In the genomic region with DNA sequence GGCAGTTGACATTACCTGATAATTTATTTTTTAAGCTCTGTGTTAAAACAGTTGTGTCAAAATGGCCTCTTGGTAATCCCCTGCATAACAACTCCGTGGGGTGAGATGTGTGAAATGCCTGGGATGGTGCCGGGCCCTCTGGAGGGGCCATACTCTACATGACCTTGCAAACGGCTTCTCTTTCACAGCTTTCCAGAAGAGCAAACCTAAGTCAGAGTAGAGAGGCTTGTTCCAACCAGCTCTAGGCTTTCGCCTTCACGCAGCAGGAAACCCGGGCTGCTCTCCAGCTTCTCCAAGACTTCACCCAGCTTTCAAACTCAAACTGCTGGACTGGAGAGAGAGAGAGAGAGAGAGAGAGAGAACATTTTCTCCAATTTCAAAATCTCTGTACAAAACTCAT, we compare ENCODE assay signal across 12 cellular contexts.
DNase-seq lines count a peak whose midpoint lies in the region; ATAC-seq, FAIRE-seq and TF ChIP-seq lines count a peak whose summit lies in the region.
"Had no signal": no experiment of that assay in that cellular context is flagged by ENCODE, and none has a peak within 500 bp of the region (broad histone marks: within the 10 kb centered on the region; RNA-seq: fewer than 3 reads in every experiment).

No MANE protein-coding gene starts in this region.

- intact Hi-C loops in left ventricle myocardium inferior (cut with micrococcal nuclease) = no loop called here
- intact Hi-C loops in ovary (cut with DNase I) = loop anchor here in 2 of 4 donors (10.0 kb wide), 1 partner anchor 113 kb away; no protein-coding TSS in a partner anchor

- no peaks in the 10 kb centered on the region for H3K9me3 ChIP-seq in left ventricle myocardium inferior (replicated peaks)
- H3K9me3 ChIP-seq in ovary = no peaks in the 10 kb centered on the region
- H3K9me3 ChIP-seq in upper lobe of left lung = no peaks in the 10 kb centered on the region

- H3K27me3 ChIP-seq in bronchial epithelial cell (ENCODE audit: control insufficient read depth, insufficient read depth, low read length) (no peaks in the 10 kb centered on the region), left ventricle myocardium inferior (ENCODE audit: low read depth) (no peaks in the 10 kb centered on the region), ovary (no peaks in the 10 kb centered on the region), upper lobe of left lung (no peaks in the 10 kb centered on the region)

- H3K4me1 ChIP-seq in left ventricle myocardium inferior (no peaks in the 10 kb centered on the region), ovary (ENCODE audit: insufficient read depth) (peaks cover 12% of the 10 kb centered on the region), upper lobe of left lung (no peaks in the 10 kb centered on the region)

- DNase-seq in ELF-1 (ENCODE audit: low read depth, low spot score) (peak; percentile 12), bronchial epithelial cell (ENCODE audit: low read depth) (peak; percentile 41), left ventricle myocardium inferior (peak; percentile 59), ovary (peak; percentile 70 to 82 (median 73)), GM19238 (ENCODE audit: insufficient read length, low spot score) (no peak), upper lobe of left lung (no peak), NCI-H82 (lab: John Stamatoyannopoulos, UW) (no peak)
- DNase-seq in activated CD4-positive, CD25-positive, alpha-beta regulatory T cell treated with anti-CD3 and anti-CD28 coated beads, Interleukin-2, amount 50 U/mL, for 72 hours = no peak
- DNase-seq: cerebellar nuclear complex; GM23248; NCI-H1092 treated with DMSO at 0.1 percent for 48 hours; stimulated activated CD4-positive, alpha-beta T cell treated with anti-CD3 and anti-CD28 coated beads, Interleukin-4, amount 100 ng/mL, for 1 hour had no signal

- H3K4me3 ChIP-seq in bronchial epithelial cell (ENCODE audit: low read depth, low read length) = no peak overlapping the region
- no peak overlapping the region for H3K4me3 ChIP-seq in left ventricle myocardium inferior
- H3K4me3 ChIP-seq in ovary = no peak overlapping the region
- no peak overlapping the region for H3K4me3 ChIP-seq in upper lobe of left lung
- H3K4me3 ChIP-seq: GM23248 had no signal

- 11 to 14% (median 13%) methylated on average over 6 of the region's 6 CpGs for WGBS in ovary, 3 donors
- WGBS in upper lobe of left lung, 2 donors = 61 to 77% methylated on average over 6 of the region's 6 CpGs

- H3K36me3 ChIP-seq in bronchial epithelial cell (ENCODE audit: control insufficient read depth, insufficient read depth, low read length) (no peaks in the 10 kb centered on the region), left ventricle myocardium inferior (no peaks in the 10 kb centered on the region), ovary (no peaks in the 10 kb centered on the region), upper lobe of left lung (no peaks in the 10 kb centered on the region)

- no peak for TF ChIP-seq POLR2A in ovary (IDR thresholded peaks at IDR 0.05)
- TF ChIP-seq POLR2A in upper lobe of left lung (IDR thresholded peaks at IDR 0.05) = no peak

- ATAC-seq in upper lobe of left lung (ENCODE audit: low FRiP score in 2 of 2) = no peak

- TF ChIP-seq EP300 in ovary (IDR thresholded peaks at IDR 0.05) (no peak), upper lobe of left lung (IDR thresholded peaks at IDR 0.05) (no peak)

- FAIRE-seq in bronchial epithelial cell (lab: Jason Lieb, UNC) = no peak

- no peak overlapping the region for H3K27ac ChIP-seq in left ventricle myocardium inferior (replicated peaks)
- H3K27ac ChIP-seq in ovary = no peak overlapping the region
- no peak overlapping the region for H3K27ac ChIP-seq in upper lobe of left lung
- H3K27ac ChIP-seq: GM23248 had no signal

- TF ChIP-seq CTCF in bronchial epithelial cell (IDR thresholded peaks at IDR 0.05; ENCODE audit: insufficient read depth, low read length, severe bottlenecking) = no peak
- TF ChIP-seq CTCF in left ventricle myocardium inferior (IDR thresholded peaks at IDR 0.05; ENCODE audit: borderline replicate concordance) = no peak
- no peak for TF ChIP-seq CTCF in ovary (IDR thresholded peaks at IDR 0.05)
- TF ChIP-seq CTCF in upper lobe of left lung (IDR thresholded peaks at IDR 0.05) = no peak

Comparison
In these comparisons a context has a peak if more than half of its experiments do, and no peak if none do; other contexts are left out.
1. DNase-seq: peak in ELF-1 (single experiment), bronchial epithelial cell (single experiment), left ventricle myocardium inferior (single experiment) and ovary (5 of 5); none in GM19238 (single experiment), upper lobe of left lung (0 of 2), NCI-H82 (single experiment) and activated CD4-positive, CD25-positive, alpha-beta regulatory T cell treated with anti-CD3 and anti-CD28 coated beads, Interleukin-2, amount 50 U/mL, for 72 hours (single experiment).